Comparison of ENCODE assay signal across 27 cellular contexts in genomic region chr7:5448378-5449042, GRCh38. TPM values are rescaled to one million over a fixed set of nuclear protein-coding genes. Genes with fewer than 3 reads are reported as not detected.
DNase-seq lines count a peak whose midpoint lies in the region; ATAC-seq, FAIRE-seq and TF ChIP-seq lines count a peak whose summit lies in the region.
"Had no signal": no experiment of that assay in that cellular context is flagged by ENCODE, and none has a peak within 500 bp of the region (broad histone marks: within the 10 kb centered on the region; RNA-seq: fewer than 3 reads in every experiment).

No MANE protein-coding gene starts in this region.

- H2BK120ac ChIP-seq in mesendoderm (ENCODE audit: low read depth, low read length) = no peak overlapping the region

- H4K8ac ChIP-seq in mesendoderm (ENCODE audit: low read depth, low read length) = no peak overlapping the region

- no peak overlapping the region for H3K4me2 ChIP-seq in mesendoderm (ENCODE audit: low read length)

- no peak for FAIRE-seq in bronchial epithelial cell (lab: Jason Lieb, UNC)
- FAIRE-seq: D721Med, pancreas, TTC549 had no signal

- H3K27me3 ChIP-seq in HUES48 (ENCODE audit: control insufficient read depth, insufficient read depth, low read length) = no peaks in the 10 kb centered on the region; the same call in 1 of the 2 replicates
- no peaks in the 10 kb centered on the region for H3K27me3 ChIP-seq in bronchial epithelial cell (ENCODE audit: control insufficient read depth, insufficient read depth, low read length)
- H3K27me3 ChIP-seq in mesendoderm (ENCODE audit: insufficient read depth, low read length, poor library complexity) = no peaks in the 10 kb centered on the region
- H3K27me3 ChIP-seq in CD4-positive, alpha-beta T cell (ENCODE audit: control insufficient read depth, insufficient read depth, low read length) = no peaks in the 10 kb centered on the region
- H3K27me3 ChIP-seq: pancreas, uterus had no signal

- H3K9ac ChIP-seq in HUES48 (ENCODE audit: low read depth, low read length) (no peak overlapping the region), mesendoderm (ENCODE audit: low read length) (no peak overlapping the region)

- H3K4me1 Mint-ChIP-seq in CD4-positive, alpha-beta T cell (ENCODE audit: low read depth) = no peaks in the 10 kb centered on the region
- H3K4me1 Mint-ChIP-seq: central memory CD8-positive, alpha-beta T cell had no signal

- no peak overlapping the region for H3K27ac Mint-ChIP-seq in CD4-positive, alpha-beta T cell
- H3K27ac Mint-ChIP-seq: activated naive CD4-positive, alpha-beta T cell treated with anti-CD3 and anti-CD28 coated beads for 36 hours; activated T-cell treated with anti-CD3 and anti-CD28 coated beads, Interleukin-2, amount 50 U/mL, for 24 hours had no signal

- CTCF ChIA-PET in CD4-positive, alpha-beta T cell (lab: Charles Lee) = no interaction called here

- TF ChIP-seq CTCF in bronchial epithelial cell (IDR thresholded peaks at IDR 0.05; ENCODE audit: insufficient read depth, low read length, severe bottlenecking) = no peak
- no peak for TF ChIP-seq CTCF in CD4-positive, alpha-beta T cell (IDR thresholded peaks at IDR 0.05)

- no peak overlapping the region for H4K5ac ChIP-seq in mesendoderm (ENCODE audit: low read length)

- H3K4ac ChIP-seq in mesendoderm (ENCODE audit: low read depth, low read length) = no peak overlapping the region

- ATAC-seq in GM18517 (IDR thresholded peaks at IDR 0.05; ENCODE audit: unreplicated experiment) (no peak), GM18520 (IDR thresholded peaks at IDR 0.05; ENCODE audit: unreplicated experiment) (no peak), GM18870 (IDR thresholded peaks at IDR 0.05; ENCODE audit: unreplicated experiment) (no peak)
- no peak for ATAC-seq in CD4-positive, alpha-beta T cell (ENCODE audit: poor library complexity)
- ATAC-seq: pancreas had no signal

- H3K79me2 ChIP-seq in mesendoderm (ENCODE audit: control insufficient read depth, insufficient read depth, low read length) = no peaks in the 10 kb centered on the region

- intact Hi-C loops in CD4-positive, alpha-beta T cell (cut with DNase I, micrococcal nuclease) = no loop called here

- no peaks in the 10 kb centered on the region for H3K9me3 ChIP-seq in HUES48 (ENCODE audit: control insufficient read depth, insufficient read depth, low read length)
- H3K9me3 ChIP-seq in CD4-positive, alpha-beta T cell (ENCODE audit: control insufficient read depth, low read length) = no peaks in the 10 kb centered on the region
- H3K9me3 ChIP-seq: pancreas, uterus had no signal

- DNase-seq in 8988T (peak; percentile 8), bronchial epithelial cell (ENCODE audit: low read depth) (peak; percentile 62), mesendoderm (peak; percentile 72)
- DNase-seq in CD4-positive, alpha-beta T cell = no peak
- DNase-seq: activated CD8-positive, alpha-beta memory T cell treated with anti-CD3 and anti-CD28 coated beads for 24 hours; activated naive CD4-positive, alpha-beta T cell treated with anti-CD3 and anti-CD28 coated beads for 36 hours; activated T-cell treated with anti-CD3 and anti-CD28 coated beads, Interleukin-2, amount 50 U/mL, for 24 hours; amniotic stem cell; erythroblast; foreskin fibroblast; hippocampal formation; KG1; kidney glomerular epithelial cell; NCI-H187; NCI-H748 treated with DMSO at 0.1 percent for 48 hours; OCI-M1; pancreas; T-helper 1 cell; uterus had no signal

- no peak overlapping the region for H2AK5ac ChIP-seq in mesendoderm (ENCODE audit: low read length)

- no peaks in the 10 kb centered on the region for H3K79me1 ChIP-seq in mesendoderm (ENCODE audit: low read length)

- H3K36me3 ChIP-seq in HUES48 (ENCODE audit: control insufficient read depth, insufficient read depth, low read length) (no peaks in the 10 kb centered on the region), bronchial epithelial cell (ENCODE audit: control insufficient read depth, insufficient read depth, low read length) (no peaks in the 10 kb centered on the region), mesendoderm (ENCODE audit: control insufficient read depth, insufficient read depth, low read length) (no peaks in the 10 kb centered on the region)
- H3K36me3 ChIP-seq: pancreas, uterus had no signal

- peak overlapping the region; percentile 69 for H3K18ac ChIP-seq in mesendoderm (ENCODE audit: low read length)

- peaks cover 4% of the 10 kb centered on the region for H3K27me3 Mint-ChIP-seq in CD4-positive, alpha-beta T cell
- H3K27me3 Mint-ChIP-seq: activated T-cell treated with anti-CD3 and anti-CD28 coated beads, Interleukin-2, amount 50 U/mL, for 24 hours; central memory CD8-positive, alpha-beta T cell had no signal

- H3K27ac ChIP-seq in HUES48 (ENCODE audit: low read depth, low read length) (peak overlapping the region; percentile 47), mesendoderm (ENCODE audit: low read depth, low read length) (no peak overlapping the region)
- no peak overlapping the region for H3K27ac ChIP-seq in CD4-positive, alpha-beta T cell (ENCODE audit: low read depth, low read length)
- H3K27ac ChIP-seq: C4-2B, pancreas, uterus had no signal

- no peak overlapping the region for H2BK15ac ChIP-seq in mesendoderm (replicated peaks; ENCODE audit: low read depth)

- H3K36me3 Mint-ChIP-seq in CD4-positive, alpha-beta T cell (ENCODE audit: low read depth) = no peaks in the 10 kb centered on the region

- H2BK5ac ChIP-seq in mesendoderm (ENCODE audit: low read length) = no peak overlapping the region

- no CpG with 5 or more reads among the region's 15 CpGs for WGBS in mesendoderm (ENCODE audit: extremely low coverage, insufficient coverage, low lambda C conversion rate)

- no peak overlapping the region for H3K23ac ChIP-seq in mesendoderm (ENCODE audit: low read length)

- POLR2A ChIA-PET in CD4-positive, alpha-beta T cell (lab: Charles Lee) = no interaction called here

- H3K4me1 ChIP-seq in HUES48 (ENCODE audit: control insufficient read depth, insufficient read depth, low read length) = peaks cover 10% of the 10 kb centered on the region; the same call in 1 of the 2 replicates
- H3K4me1 ChIP-seq in mesendoderm (ENCODE audit: control insufficient read depth, low read depth, low read length) = no peaks in the 10 kb centered on the region
- H3K4me1 ChIP-seq: pancreas, uterus had no signal

- no peaks in the 10 kb centered on the region for H3K9me3 Mint-ChIP-seq in CD4-positive, alpha-beta T cell
- H3K9me3 Mint-ChIP-seq: activated naive CD4-positive, alpha-beta T cell treated with anti-CD3 and anti-CD28 coated beads for 36 hours; activated T-cell treated with anti-CD3 and anti-CD28 coated beads, Interleukin-2, amount 50 U/mL, for 24 hours; central memory CD8-positive, alpha-beta T cell had no signal

- no peak overlapping the region for H3K4me3 Mint-ChIP-seq in CD4-positive, alpha-beta T cell
- H3K4me3 Mint-ChIP-seq: activated naive CD4-positive, alpha-beta T cell treated with anti-CD3 and anti-CD28 coated beads for 36 hours; activated T-cell treated with anti-CD3 and anti-CD28 coated beads, Interleukin-2, amount 50 U/mL, for 24 hours; central memory CD8-positive, alpha-beta T cell had no signal

- no peak overlapping the region for H3K4me3 ChIP-seq in HUES48 (ENCODE audit: low read depth, low read length)
- no peak overlapping the region for H3K4me3 ChIP-seq in bronchial epithelial cell (ENCODE audit: low read depth, low read length)
- no peak overlapping the region for H3K4me3 ChIP-seq in mesendoderm (ENCODE audit: low read length)
- H3K4me3 ChIP-seq: pancreas, uterus had no signal

- H3K56ac ChIP-seq in mesendoderm (ENCODE audit: low read length) = no peak overlapping the region

RNA-seq across cellular contexts. Expression of gene TNRC18, which starts 24.9 kb away (rescaled TPM):
- 29.0 and 53.0 TPM in 2 replicates for total RNA-seq in bronchial epithelial cell
- polyA plus RNA-seq in mesendoderm (2013, experiment 1 of 2) = 23.2 TPM
- 22.9 TPM for polyA plus RNA-seq in mesendoderm (2013, experiment 2 of 2)
- 10 to 100 TPM; 69.9 TPM for total RNA-seq in CD4-positive, alpha-beta T cell

Comparison
In these comparisons a context has a peak if more than half of its experiments do, and no peak if none do; other contexts are left out.
1. DNase-seq: peak in 8988T (single experiment), bronchial epithelial cell (single experiment) and mesendoderm (single experiment); none in CD4-positive, alpha-beta T cell (0 of 10).